In the genomic region with DNA sequence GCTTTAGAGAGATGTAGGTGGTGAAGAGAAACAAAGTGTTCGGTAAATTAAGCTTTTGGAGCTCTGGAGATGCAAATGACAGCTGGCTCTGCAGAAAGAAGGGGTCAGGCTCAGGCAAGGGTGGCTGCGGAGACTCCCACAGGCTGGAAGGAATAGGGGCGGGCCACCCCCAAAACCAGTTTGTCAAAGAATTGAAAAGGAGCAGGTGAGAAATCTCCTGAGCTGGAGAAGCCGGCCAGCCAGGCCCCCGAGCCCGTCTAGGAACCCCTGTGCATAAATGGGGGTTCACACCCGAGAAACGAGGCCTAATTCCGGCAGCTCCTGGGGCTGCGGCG, we compare ENCODE assay signal across 8 cellular contexts. TPM values are rescaled to one million over a fixed set of nuclear protein-coding genes. Genes with fewer than 3 reads are reported as not detected.
DNase-seq lines count a peak whose midpoint lies in the region; ATAC-seq and TF ChIP-seq lines count a peak whose summit lies in the region.

No MANE protein-coding gene starts in this region.

- peak overlapping the region; percentile 89 to 99 (median 96) for H3K27ac ChIP-seq in heart left ventricle

- peak; percentile 13 for ATAC-seq in GM19023 (IDR thresholded peaks at IDR 0.05; ENCODE audit: unreplicated experiment)
- peak; percentile 11 for ATAC-seq in HG03196 (IDR thresholded peaks at IDR 0.05; ENCODE audit: unreplicated experiment)
- no peak for ATAC-seq in activated CD8-positive, alpha-beta T cell treated with anti-CD3 and anti-CD28 coated beads, Interleukin-2, amount 10 ng/mL, durations not matched to agents 7 days and 5 days
- peak; percentile 1 to 17 (median 9) for ATAC-seq in heart left ventricle

- H3K4me3 ChIP-seq in heart left ventricle = peak overlapping the region; percentile 70 to 98 (median 87)

- intact Hi-C loops in heart left ventricle (cut with DNase I) = loop anchor here in 2 of 10 donors (1.0 to 10.0 kb wide), 2 partner anchors 13 to 57 kb away; a partner anchor contains a TSS

- no peak for TF ChIP-seq POLR2A in heart left ventricle (IDR thresholded peaks at IDR 0.05)

- H3K4me1 Mint-ChIP-seq in activated CD8-positive, alpha-beta T cell treated with anti-CD3 and anti-CD28 coated beads, Interleukin-2, amount 10 ng/mL, durations not matched to agents 7 days and 5 days (ENCODE audit: low read depth) = peaks cover 40% of the 10 kb centered on the region
- H3K4me1 Mint-ChIP-seq in progenitor cell of endocrine pancreas (ENCODE audit: low read depth) = peaks cover 23% of the 10 kb centered on the region

- WGBS in heart left ventricle, 4 donors = 0 to 1% (median 0%) methylated on average over 11 of the region's 11 CpGs

- POLR2A ChIA-PET in activated CD8-positive, alpha-beta T cell treated with anti-CD3 and anti-CD28 coated beads, Interleukin-2, amount 10 ng/mL, durations not matched to agents 7 days and 5 days (lab: Charles Lee) = interaction anchor here (0.6 to 6.1 kb wide), 5 partner anchors 11 to 48 kb away, joined by 3 to 45 read pairs (median 3); a partner anchor contains a TSS

- H3K36me3 Mint-ChIP-seq in activated CD8-positive, alpha-beta T cell treated with anti-CD3 and anti-CD28 coated beads, Interleukin-2, amount 10 ng/mL, durations not matched to agents 7 days and 5 days (ENCODE audit: low read depth) = peaks cover 25% of the 10 kb centered on the region
- H3K36me3 Mint-ChIP-seq in progenitor cell of endocrine pancreas (ENCODE audit: insufficient read depth) = peaks cover 16% of the 10 kb centered on the region

- H3K9me3 Mint-ChIP-seq in activated CD8-positive, alpha-beta T cell treated with anti-CD3 and anti-CD28 coated beads, Interleukin-2, amount 10 ng/mL, durations not matched to agents 7 days and 5 days (ENCODE audit: insufficient read depth) = no peaks in the 10 kb centered on the region
- H3K9me3 Mint-ChIP-seq in progenitor cell of endocrine pancreas (ENCODE audit: low read depth) = peaks cover 5% of the 10 kb centered on the region

- no peaks in the 10 kb centered on the region for H3K9me3 ChIP-seq in heart left ventricle

- no peaks in the 10 kb centered on the region for H3K27me3 ChIP-seq in heart left ventricle

- in situ Hi-C loops in ACHN (cut with HindIII; ENCODE audit: low pct_ligation_motif_present, low pct_unique_long_range_greater_than_20kb, low sequenced_read_pairs) = no loop called here

- H3K27me3 Mint-ChIP-seq in activated CD8-positive, alpha-beta T cell treated with anti-CD3 and anti-CD28 coated beads, Interleukin-2, amount 10 ng/mL, durations not matched to agents 7 days and 5 days (ENCODE audit: low read depth) = no peaks in the 10 kb centered on the region
- no peaks in the 10 kb centered on the region for H3K27me3 Mint-ChIP-seq in progenitor cell of endocrine pancreas

- H3K36me3 ChIP-seq in heart left ventricle = peaks cover 0 to 18% (median 0%) of the 10 kb centered on the region in 9 donors

- DNase-seq in ACHN (peak; percentile 9), heart left ventricle (peak in 1 of 5 donors; percentile 59), progenitor cell of endocrine pancreas (ENCODE audit: low spot score, unreplicated experiment) (no peak), dedifferentiated amniotic fluid mesenchymal stem cell (ENCODE audit: extremely low spot score) (no peak), DMS153 treated with DMSO at 0.1 percent for 48 hours (lab: John Stamatoyannopoulos, UW; ENCODE audit: unreplicated experiment) (no peak)
- DNase-seq in activated CD8-positive, alpha-beta T cell treated with anti-CD3 and anti-CD28 coated beads, Interleukin-2, amount 10 ng/mL, durations not matched to agents 7 days and 5 days = no peak

- H3K4me3 Mint-ChIP-seq in activated CD8-positive, alpha-beta T cell treated with anti-CD3 and anti-CD28 coated beads, Interleukin-2, amount 10 ng/mL, durations not matched to agents 7 days and 5 days = peak overlapping the region; percentile 100
- peak overlapping the region; percentile 98 for H3K4me3 Mint-ChIP-seq in progenitor cell of endocrine pancreas (ENCODE audit: low read depth)

- CTCF ChIA-PET in activated CD8-positive, alpha-beta T cell treated with anti-CD3 and anti-CD28 coated beads, Interleukin-2, amount 10 ng/mL, durations not matched to agents 7 days and 5 days (lab: Charles Lee) = interaction anchor here (0.7 to 1.4 kb wide), 6 partner anchors 9 to 89 kb away, joined by 3 to 8 read pairs (median 5); a partner anchor contains a TSS

- TF ChIP-seq CTCF in heart left ventricle (IDR thresholded peaks at IDR 0.05) (no peak), progenitor cell of endocrine pancreas (IDR thresholded peaks at IDR 0.05; ENCODE audit: unreplicated experiment) (no peak)

- H3K4me1 ChIP-seq in heart left ventricle = peaks cover 0 to 45% (median 29%) of the 10 kb centered on the region in 12 donors

- peak overlapping the region; percentile 98 for H3K27ac Mint-ChIP-seq in activated CD8-positive, alpha-beta T cell treated with anti-CD3 and anti-CD28 coated beads, Interleukin-2, amount 10 ng/mL, durations not matched to agents 7 days and 5 days
- peak overlapping the region; percentile 99 for H3K27ac Mint-ChIP-seq in progenitor cell of endocrine pancreas

RNA-seq across cellular contexts. Expression of a gene that starts 0.5 kb away (rescaled TPM):
- 10 to 100 TPM; 51.9 to 54.4 TPM for total RNA-seq in activated CD8-positive, alpha-beta T cell treated with anti-CD3 and anti-CD28 coated beads, Interleukin-2, amount 10 ng/mL, durations not matched to agents 7 days and 5 days
- total RNA-seq in heart left ventricle = 100 to 1,000 TPM in 1 of 9 donors, 10 to 100 TPM in 8; 68.0 to 100 (median 86.9) TPM
- polyA plus RNA-seq in heart left ventricle = 10 to 100 TPM; 76.1 to 77.1 TPM
- total RNA-seq in progenitor cell of endocrine pancreas = 86.5 and 89.3 TPM in 2 replicates

RNA-seq across cellular contexts. Expression of a gene that starts 13.3 kb away (rescaled TPM):
- total RNA-seq in activated CD8-positive, alpha-beta T cell treated with anti-CD3 and anti-CD28 coated beads, Interleukin-2, amount 10 ng/mL, durations not matched to agents 7 days and 5 days = 10 to 100 TPM; 39.7 to 44.2 TPM
- total RNA-seq in heart left ventricle = 10 to 100 TPM; 16.3 to 33.6 (median 28.4) TPM
- polyA plus RNA-seq in heart left ventricle = 1 to 10 TPM; 4.3 to 9.2 TPM
- total RNA-seq in progenitor cell of endocrine pancreas = 23.2 and 24.8 TPM in 2 replicates
